In genomic region chrX:119899125-119899524, GRCh38 we compare ENCODE assay signal across 27 cellular contexts. TPM values are rescaled to one million over a fixed set of nuclear protein-coding genes. Genes with fewer than 3 reads are reported as not detected.
A peak's percentile ranks its signal among the peaks of the same experiment; 100 is the strongest.
DNase-seq lines count a peak whose midpoint lies in the region; ATAC-seq, FAIRE-seq and TF ChIP-seq lines count a peak whose summit lies in the region.
"Had no signal": no experiment of that assay in that cellular context is flagged by ENCODE, and none has a peak within 500 bp of the region (broad histone marks: within the 10 kb centered on the region; RNA-seq: fewer than 3 reads in every experiment).

No MANE protein-coding gene starts in this region.

- no peak overlapping the region for H3K18ac ChIP-seq in mesendoderm (ENCODE audit: low read length)

- no peak overlapping the region for H2BK5ac ChIP-seq in mesendoderm (ENCODE audit: low read length)

- TF ChIP-seq CTCF in bronchial epithelial cell (IDR thresholded peaks at IDR 0.05; ENCODE audit: insufficient read depth, low read length, severe bottlenecking): no peak
- no peak for TF ChIP-seq CTCF in hepatocyte (IDR thresholded peaks at IDR 0.05; ENCODE audit: poor library complexity)

- H3K4me1 ChIP-seq in mesendoderm (ENCODE audit: control insufficient read depth, low read depth, low read length) (no peaks in the 10 kb centered on the region), hepatocyte (ENCODE audit: insufficient read depth) (no peaks in the 10 kb centered on the region)

- H3K36me3 ChIP-seq in bronchial epithelial cell (ENCODE audit: control insufficient read depth, insufficient read depth, low read length): no peaks in the 10 kb centered on the region
- H3K36me3 ChIP-seq in mesendoderm (ENCODE audit: control insufficient read depth, insufficient read depth, low read length): no peaks in the 10 kb centered on the region
- H3K36me3 ChIP-seq in hepatocyte (replicated peaks; ENCODE audit: insufficient read depth, low read depth): no peaks in the 10 kb centered on the region
- H3K36me3 ChIP-seq: thoracic aorta had no signal

- H3K56ac ChIP-seq in mesendoderm (ENCODE audit: low read length): no peak overlapping the region

- no peak overlapping the region for H2BK15ac ChIP-seq in mesendoderm (replicated peaks; ENCODE audit: low read depth)

- H3K9ac ChIP-seq in mesendoderm (ENCODE audit: low read length): no peak overlapping the region

- no peaks in the 10 kb centered on the region for H4K20me1 ChIP-seq in hepatocyte (ENCODE audit: insufficient read depth, poor library complexity, severe bottlenecking)

- no peak overlapping the region for H3K4me2 ChIP-seq in mesendoderm (ENCODE audit: low read length)
- no peak overlapping the region for H3K4me2 ChIP-seq in hepatocyte

- ATAC-seq in HG03095 (IDR thresholded peaks at IDR 0.05; ENCODE audit: unreplicated experiment) (no peak), HG03342 (IDR thresholded peaks at IDR 0.05; ENCODE audit: unreplicated experiment) (no peak)
- ATAC-seq: HCT116; stimulated activated effector memory CD8-positive, alpha-beta T cell treated with anti-CD3 and anti-CD28 coated beads, Interleukin-12 subunit alpha, Interleukin-12 subunit beta, amount 100 ng/mL, for 72 hours had no signal

- FAIRE-seq in bronchial epithelial cell (lab: Jason Lieb, UNC): no peak

- DNase-seq in GF-D8 (lab: John Stamatoyannopoulos, UW) (peak; percentile 69), MV-4-11 (lab: John Stamatoyannopoulos, UW) (peak; percentile 89), bronchial epithelial cell (ENCODE audit: low read depth) (peak; percentile 50), medulla oblongata (ENCODE audit: extremely low spot score) (peak; percentile 9), mesendoderm (no peak), hepatocyte (ENCODE audit: low spot score) (no peak)
- DNase-seq: ACHN; activated CD4-positive, alpha-beta T cell treated with anti-CD3 and anti-CD28 coated beads, Interleukin-2, amount 10 ng/mL, durations not matched to agents 7 days and 5 days; activated CD8-positive, alpha-beta memory T cell treated with anti-CD3 and anti-CD28 coated beads, Interleukin-2, amount 50 U/mL, for 48 hours; activated effector memory CD4-positive, alpha-beta T cell treated with Interleukin-2 at 50 U/mL for 16 hours; CD4-positive, CD25-positive, alpha-beta regulatory T cell; DMS53; foreskin melanocyte; Karpas-422; NCI-H1436; NCI-H2227 treated with DMSO at 0.1 percent for 48 hours; NK-92 treated with Interleukin-12 subunit alpha and Interleukin-12 subunit beta, amount 100 ng/mL, for 24 hours; retina; stimulated activated CD4-positive, alpha-beta T cell treated with anti-CD3 and anti-CD28 coated beads, Interleukin-15, amount 100 ng/mL, for 24 hours; T-helper 1 cell had no signal

- H3K79me2 ChIP-seq in mesendoderm (ENCODE audit: control insufficient read depth, insufficient read depth, low read length) (no peaks in the 10 kb centered on the region), hepatocyte (no peaks in the 10 kb centered on the region)

- H3K9me2 ChIP-seq in hepatocyte (replicated peaks; ENCODE audit: insufficient read depth): no peaks in the 10 kb centered on the region

- no peak overlapping the region for H3K23ac ChIP-seq in mesendoderm (ENCODE audit: low read length)

- H4K5ac ChIP-seq in mesendoderm (ENCODE audit: low read length): no peak overlapping the region

- H3K4me3 ChIP-seq in bronchial epithelial cell (ENCODE audit: low read depth, low read length) (no peak overlapping the region), mesendoderm (ENCODE audit: low read length) (no peak overlapping the region), hepatocyte (no peak overlapping the region)
- H3K4me3 ChIP-seq: dorsolateral prefrontal cortex, thoracic aorta had no signal

- H3K27me3 ChIP-seq in bronchial epithelial cell (ENCODE audit: control insufficient read depth, insufficient read depth, low read length) (no peaks in the 10 kb centered on the region), mesendoderm (ENCODE audit: insufficient read depth, low read length, poor library complexity) (no peaks in the 10 kb centered on the region), hepatocyte (no peaks in the 10 kb centered on the region)

- no peak overlapping the region for H3K4ac ChIP-seq in mesendoderm (ENCODE audit: low read depth, low read length)

- H3K79me1 ChIP-seq in mesendoderm (ENCODE audit: low read length): no peaks in the 10 kb centered on the region

- no peaks in the 10 kb centered on the region for H3K9me3 ChIP-seq in hepatocyte (ENCODE audit: low read depth)
- H3K9me3 ChIP-seq: thoracic aorta had no signal

- H2AFZ ChIP-seq in hepatocyte: no peak overlapping the region

- no peak overlapping the region for H2AK5ac ChIP-seq in mesendoderm (ENCODE audit: low read length)

- no CpG with 5 or more reads among the region's 2 CpGs for WGBS in mesendoderm (ENCODE audit: extremely low coverage, insufficient coverage, low lambda C conversion rate)
- WGBS in hepatocyte (ENCODE audit: low lambda C conversion rate, missing lambda C conversion rate): 30% methylated on average over 2 of the region's 2 CpGs

- no peak overlapping the region for H2BK120ac ChIP-seq in mesendoderm (ENCODE audit: low read depth, low read length)

- H4K8ac ChIP-seq in mesendoderm (ENCODE audit: low read depth, low read length): no peak overlapping the region

- H3K27ac ChIP-seq in mesendoderm (ENCODE audit: low read depth, low read length): no peak overlapping the region
- H3K27ac ChIP-seq in hepatocyte: no peak overlapping the region
- H3K27ac ChIP-seq: dorsolateral prefrontal cortex, thoracic aorta had no signal

RNA-seq across cellular contexts. Expression of gene AKAP14, which starts 3.4 kb away (rescaled TPM):
- total RNA-seq in bronchial epithelial cell: not detected in 2 replicates
- 0.10 TPM for polyA plus RNA-seq in mesendoderm (2013, experiment 1 of 2)
- polyA plus RNA-seq in mesendoderm (2013, experiment 2 of 2): not detected
- total RNA-seq in hepatocyte: not detected in 2 replicates
- not detected in 2 replicates for polyA plus RNA-seq in hepatocyte
- total RNA-seq: activated CD4-positive, alpha-beta T cell treated with anti-CD3 and anti-CD28 coated beads, Interleukin-2, amount 10 ng/mL, durations not matched to agents 7 days and 5 days; CD4-positive, CD25-positive, alpha-beta regulatory T cell; epithelial cell of proximal tubule; thoracic aorta had no signal
- polyA plus RNA-seq: CD4-positive, CD25-positive, alpha-beta regulatory T cell had no signal

RNA-seq across cellular contexts. Expression of gene NDUFA1, which starts 27.5 kb away (rescaled TPM):
- total RNA-seq in bronchial epithelial cell (55.5 and 143 TPM in 2 replicates), hepatocyte (68.3 and 84.4 TPM in 2 replicates)
- 126 TPM for polyA plus RNA-seq in mesendoderm (2013, experiment 1 of 2)
- 126 TPM for polyA plus RNA-seq in mesendoderm (2013, experiment 2 of 2)
- polyA plus RNA-seq in hepatocyte: 321 and 324 TPM in 2 replicates

RNA-seq across cellular contexts. Expression of gene RNF113A, which starts 27.6 kb away (rescaled TPM):
- 13.2 and 17.6 TPM in 2 replicates for total RNA-seq in bronchial epithelial cell
- 11.9 TPM for polyA plus RNA-seq in mesendoderm (2013, experiment 1 of 2)
- polyA plus RNA-seq in mesendoderm (2013, experiment 2 of 2): 11.3 TPM
- 19.7 and 25.8 TPM in 2 replicates for total RNA-seq in hepatocyte
- 14.1 and 19.7 TPM in 2 replicates for polyA plus RNA-seq in hepatocyte

RNA-seq across cellular contexts. Expression of gene NKAP, which starts 44.4 kb away (rescaled TPM):
- total RNA-seq in bronchial epithelial cell (3.4 and 6.1 TPM in 2 replicates), hepatocyte (7.1 and 7.7 TPM in 2 replicates)
- 7.5 TPM for polyA plus RNA-seq in mesendoderm (2013, experiment 1 of 2)
- 7.6 TPM for polyA plus RNA-seq in mesendoderm (2013, experiment 2 of 2)
- polyA plus RNA-seq in hepatocyte: 4.3 and 4.4 TPM in 2 replicates

RNA-seq across cellular contexts. Expression of gene UPF3B, which starts 46.4 kb away (rescaled TPM):
- total RNA-seq in bronchial epithelial cell: 1.1 and 2.9 TPM in 2 replicates
- 34.5 TPM for polyA plus RNA-seq in mesendoderm (2013, experiment 1 of 2)
- 35.1 TPM for polyA plus RNA-seq in mesendoderm (2013, experiment 2 of 2)
- 3.3 and 4.3 TPM in 2 replicates for total RNA-seq in hepatocyte
- polyA plus RNA-seq in hepatocyte: 6.7 and 11.0 TPM in 2 replicates

Comparison
In these comparisons a context has a peak if more than half of its experiments do, and no peak if none do; other contexts are left out.
1. DNase-seq: peak in GF-D8 (single experiment), MV-4-11 (single experiment), bronchial epithelial cell (single experiment) and medulla oblongata (single experiment); none in mesendoderm (single experiment) and hepatocyte (single experiment).